In genomic region chr3:101848754-101849713, GRCh38 we compare ENCODE assay signal across 8 cellular contexts. TPM values are rescaled to one million over a fixed set of nuclear protein-coding genes. Genes with fewer than 3 reads are reported as not detected.
DNase-seq lines count a peak whose midpoint lies in the region; ATAC-seq and TF ChIP-seq lines count a peak whose summit lies in the region.

Gene NFKBIZ (plus strand): TSS chr3:101849514. CDS start chr3:101849629, 115 bp downstream.

- H3K4me2 ChIP-seq in mammary epithelial cell (ENCODE audit: insufficient read depth, low read depth, low read length) (peak within 1 kb of the TSS; percentile 90), smooth muscle cell (peak within 1 kb of the TSS; percentile 91)

- peak; percentile 59 for ATAC-seq in GM18861 (IDR thresholded peaks at IDR 0.05; ENCODE audit: unreplicated experiment)
- ATAC-seq in HG03095 (IDR thresholded peaks at IDR 0.05; ENCODE audit: unreplicated experiment), result peak; percentile 72

- H3F3A ChIP-seq in smooth muscle cell (ENCODE audit: low read depth), result peaks cover 48% of the 10 kb centered on the region

- peak within 1 kb of the TSS; percentile 92 for H3K27ac ChIP-seq in mammary epithelial cell (ENCODE audit: insufficient read depth, low read depth, low read length)
- H3K27ac ChIP-seq in smooth muscle cell (ENCODE audit: low read depth), result peak within 1 kb of the TSS; percentile 97

- H2AFZ ChIP-seq in mammary epithelial cell (ENCODE audit: low read depth, low read length), result peak within 1 kb of the TSS; percentile 72
- H2AFZ ChIP-seq in smooth muscle cell (ENCODE audit: low read depth), result peak within 1 kb of the TSS; percentile 12

- H3K9me3 ChIP-seq in mammary epithelial cell (replicated peaks; ENCODE audit: insufficient read depth, low read length) (no peaks in the 10 kb centered on the region), smooth muscle cell (replicated peaks; ENCODE audit: low read depth) (no peaks in the 10 kb centered on the region)

- CTCF ChIA-PET in mammary epithelial cell (lab: Charles Lee; ENCODE audit: low non-redundant PET), result no interaction called here

- H3K9ac ChIP-seq in mammary epithelial cell (ENCODE audit: insufficient read depth, low read length), result peak within 1 kb of the TSS; percentile 93
- peak within 1 kb of the TSS; percentile 99 for H3K9ac ChIP-seq in smooth muscle cell (ENCODE audit: low read depth)

- in situ Hi-C loops in mammary epithelial cell (cut with MboI; ENCODE audit: low sequenced_read_pairs in 2 of 2), result no loop called here

- H3K36me3 ChIP-seq in mammary epithelial cell (ENCODE audit: insufficient read depth, low read length), result peaks cover 20% of the 10 kb centered on the region
- peaks cover 19% of the 10 kb centered on the region for H3K36me3 ChIP-seq in smooth muscle cell (ENCODE audit: low read depth)

- DNase-seq in 8988T (peak; percentile 92), NCI-H2227 treated with DMSO at 0.1 percent for 48 hours (lab: John Stamatoyannopoulos, UW) (peak; percentile 66), mammary epithelial cell (peak; percentile 94), iPS-NIHi7 (ENCODE audit: extremely low spot score) (peak; percentile 94), smooth muscle cell (lab: John Stamatoyannopoulos, UW; ENCODE audit: unreplicated experiment) (peak; percentile 92)

- H3K79me2 ChIP-seq in mammary epithelial cell (ENCODE audit: insufficient read depth, low read length) (peaks cover 47% of the 10 kb centered on the region), smooth muscle cell (ENCODE audit: low read depth) (peaks cover 55% of the 10 kb centered on the region)

- 0% methylated on average over 8 of the region's 95 CpGs for WGBS in mammary epithelial cell (ENCODE audit: low coverage, missing lambda C conversion rate)
- WGBS in smooth muscle cell (ENCODE audit: low lambda C conversion rate), result 3% methylated on average over 46 of the region's 95 CpGs

- peak within 1 kb of the TSS; percentile 88 for H3K4me3 ChIP-seq in WI38 (ENCODE audit: low read depth, low read length)
- peak within 1 kb of the TSS; percentile 74 to 99 (median 87) for H3K4me3 ChIP-seq in mammary epithelial cell (replicated peaks in 1 of 3; ENCODE audit: insufficient read depth in 1 of 3, low read depth in 2 of 3, low read length in 3 of 3)
- peak within 1 kb of the TSS; percentile 96 for H3K4me3 ChIP-seq in smooth muscle cell

- TF ChIP-seq CTCF in WI38 (IDR thresholded peaks at IDR 0.05; ENCODE audit: low read depth, low read length) (no peak), mammary epithelial cell (conservative IDR thresholded peaks at IDR 0.05 in 1 of 2, IDR thresholded peaks at IDR 0.05 in 1 of 2; ENCODE audit: extremely low read depth in 1 of 2, insufficient read depth in 1 of 2, low read depth in 1 of 2, low read length in 2 of 2) (peak in 1 of 2 donors; percentile 15), smooth muscle cell (IDR thresholded peaks at IDR 0.05; ENCODE audit: borderline replicate concordance, insufficient read depth, poor library complexity, severe bottlenecking) (no peak)

- H3K4me1 ChIP-seq in mammary epithelial cell (ENCODE audit: insufficient read depth, low read length) (peaks cover 20% of the 10 kb centered on the region), smooth muscle cell (ENCODE audit: low read depth) (peaks cover 14% of the 10 kb centered on the region)

- H4K20me1 ChIP-seq in mammary epithelial cell (ENCODE audit: insufficient read depth, low read length), result no peaks in the 10 kb centered on the region
- peaks cover 47% of the 10 kb centered on the region for H4K20me1 ChIP-seq in smooth muscle cell (ENCODE audit: low read depth)

- BruUV-seq in mammary epithelial cell (replicated peaks; lab: Mats Ljungman, UMichigan), result TSS peak; percentile 26

- intact Hi-C loops in mammary epithelial cell (cut with micrococcal nuclease), result loop anchor here (1.0 to 2.0 kb wide), 3 partner anchors 22 to 376 kb away; no protein-coding TSS in a partner anchor

- H3K27me3 ChIP-seq in mammary epithelial cell (ENCODE audit: insufficient read depth, low read length) (no peaks in the 10 kb centered on the region), smooth muscle cell (ENCODE audit: low read depth) (no peaks in the 10 kb centered on the region)

- dilution Hi-C loops in mammary epithelial cell (cut with HindIII; ENCODE audit: low sequenced_read_pairs), result no loop called here

RNA-seq across cellular contexts. Expression of gene NFKBIZ, which starts in this region (rescaled TPM):
- 10 to 100 TPM; 27.0 to 85.8 TPM for total RNA-seq in mammary epithelial cell
- polyA plus RNA-seq in mammary epithelial cell, result 15.3 TPM
- 32.8 TPM for polyA minus RNA-seq in mammary epithelial cell
- total RNA-seq in smooth muscle cell, result 236 and 307 TPM in 2 replicates
- polyA plus RNA-seq in smooth muscle cell, result 269 and 306 TPM in 2 replicates

Comparison
In these comparisons a context has a peak if more than half of its experiments do, and no peak if none do; other contexts are left out.
1. Peak in every context shown above with its lines: DNase-seq, ATAC-seq, H3K4me3 ChIP-seq and H3K27ac ChIP-seq.
2. RNA of gene NFKBIZ (polyA plus RNA-seq): 269 to 306 TPM in smooth muscle cell; 15.3 TPM in mammary epithelial cell (single experiment); every median in the first group is over 10 times any median in the second.